8 cellular contexts compared by ENCODE assay signal in the genomic region with DNA sequence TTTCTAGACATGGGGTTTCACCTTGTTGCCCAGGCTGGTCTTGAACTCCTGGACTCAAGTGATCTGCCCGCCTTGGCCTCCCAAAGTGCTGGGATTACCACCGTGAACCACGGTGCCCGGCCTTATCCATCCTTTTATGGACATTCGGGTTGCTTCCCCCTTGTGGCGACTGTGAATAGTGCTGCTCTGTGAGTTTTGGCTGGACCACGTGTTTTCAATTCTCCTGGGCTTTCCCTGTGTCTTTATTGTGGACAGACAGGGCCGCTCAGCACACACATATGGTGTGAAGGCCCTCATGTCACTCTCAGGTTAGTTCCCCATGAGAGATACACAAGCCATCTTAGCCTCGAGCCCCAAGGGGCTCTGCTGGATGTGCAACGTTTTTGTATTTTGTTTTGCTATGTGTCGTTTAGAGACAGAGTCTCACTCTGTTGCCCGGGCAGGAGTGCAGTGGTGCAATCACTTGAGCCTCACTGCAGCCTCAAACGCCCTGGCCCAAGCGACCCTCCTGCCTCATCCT. TPM values are rescaled to one million over a fixed set of nuclear protein-coding genes. Genes with fewer than 3 reads are reported as not detected.
A peak's percentile ranks its signal among the peaks of the same experiment; 100 is the strongest.
DNase-seq lines count a peak whose midpoint lies in the region; ATAC-seq and TF ChIP-seq lines count a peak whose summit lies in the region.

No MANE protein-coding gene starts in this region.

- intact Hi-C loops in PC-9 (cut with micrococcal nuclease; ENCODE audit: unreplicated experiment) = no loop called here

- peak overlapping the region in 9 of 11 experiments; percentile 13 to 57 (median 27); a peak in 12 of 22 replicates for H3K27ac ChIP-seq in BLaER1 treated with 17β-estradiol and CSF1 and Interleukin-3, amounts not matched to agents 10 nM and 100 nM
- H3K27ac ChIP-seq in PC-9 = no peak overlapping the region
- H3K27ac ChIP-seq in fibroblast of lung (ENCODE audit: insufficient read depth, low read length) = no peak overlapping the region
- no peak overlapping the region for H3K27ac ChIP-seq in neural progenitor cell

- no peak overlapping the region for H2AFZ ChIP-seq in PC-9
- peak overlapping the region; percentile 31 for H2AFZ ChIP-seq in fibroblast of lung (ENCODE audit: low read length)
- H2AFZ ChIP-seq in neural progenitor cell (replicated peaks) = peak overlapping the region; percentile 72

- H3K9me3 ChIP-seq in BLaER1 treated with 17β-estradiol and CSF1 and Interleukin-3, amounts not matched to agents 10 nM and 100 nM (replicated peaks in 1 of 11) = no peaks in the 10 kb centered on the region
- H3K9me3 ChIP-seq in PC-9 (ENCODE audit: insufficient read depth, low read depth) (no peaks in the 10 kb centered on the region), fibroblast of lung (ENCODE audit: control insufficient read depth, insufficient read depth, low read depth, low read length) (no peaks in the 10 kb centered on the region), neural progenitor cell (ENCODE audit: low read depth) (no peaks in the 10 kb centered on the region)

- H3K79me2 ChIP-seq in PC-9 (ENCODE audit: low read depth) (no peaks in the 10 kb centered on the region), fibroblast of lung (ENCODE audit: control insufficient read depth, insufficient read depth, low read length) (no peaks in the 10 kb centered on the region), neural progenitor cell (ENCODE audit: low read depth) (no peaks in the 10 kb centered on the region)

- no peak overlapping the region for H3K27ac Mint-ChIP-seq in neural progenitor cell
- peak overlapping the region; percentile 40 for H3K27ac Mint-ChIP-seq in stimulated activated naive CD8-positive, alpha-beta T cell treated with anti-CD3 and anti-CD28 coated beads, Interleukin-15, Interleukin-2, amounts not matched to agents 100 ng/mL and 50 ng/mL, for 24 hours

- H3K4me3 ChIP-seq in BLaER1 treated with 17β-estradiol and CSF1 and Interleukin-3, amounts not matched to agents 10 nM and 100 nM = no peak overlapping the region
- H3K4me3 ChIP-seq in PC-9 = no peak overlapping the region
- no peak overlapping the region for H3K4me3 ChIP-seq in fibroblast of lung (replicated peaks in 1 of 4; ENCODE audit: control extremely low read depth in 1 of 4, insufficient read depth in 1 of 4, low read depth in 3 of 4, low read length in 4 of 4)
- H3K4me3 ChIP-seq in neural progenitor cell = no peak overlapping the region

- H3K4me1 Mint-ChIP-seq in activated T-cell treated with anti-CD3 and anti-CD28 coated beads, Interleukin-2, amount 50 U/mL, for 4 hours (ENCODE audit: low read depth) = peaks cover 35% of the 10 kb centered on the region
- peaks cover 6% of the 10 kb centered on the region for H3K4me1 Mint-ChIP-seq in neural progenitor cell
- H3K4me1 Mint-ChIP-seq in stimulated activated naive CD8-positive, alpha-beta T cell treated with anti-CD3 and anti-CD28 coated beads, Interleukin-15, Interleukin-2, amounts not matched to agents 100 ng/mL and 50 ng/mL, for 24 hours (ENCODE audit: low read depth) = peaks cover 27% of the 10 kb centered on the region

- H3K4me1 ChIP-seq in BLaER1 treated with 17β-estradiol and CSF1 and Interleukin-3, amounts not matched to agents 10 nM and 100 nM = peaks cover 61 to 74% (median 68%) of the 10 kb centered on the region in 10 experiments
- H3K4me1 ChIP-seq in PC-9 (replicated peaks; ENCODE audit: insufficient read depth) (peaks cover 10% of the 10 kb centered on the region; the same call in 1 of the 2 replicates), fibroblast of lung (ENCODE audit: control insufficient read depth, extremely low read depth, insufficient read depth, low read length) (peaks cover 4% of the 10 kb centered on the region), neural progenitor cell (no peaks in the 10 kb centered on the region)

- H3K9me3 Mint-ChIP-seq in activated T-cell treated with anti-CD3 and anti-CD28 coated beads, Interleukin-2, amount 50 U/mL, for 4 hours = no peaks in the 10 kb centered on the region
- H3K9me3 Mint-ChIP-seq in neural progenitor cell = no peaks in the 10 kb centered on the region
- no peaks in the 10 kb centered on the region for H3K9me3 Mint-ChIP-seq in stimulated activated naive CD8-positive, alpha-beta T cell treated with anti-CD3 and anti-CD28 coated beads, Interleukin-15, Interleukin-2, amounts not matched to agents 100 ng/mL and 50 ng/mL, for 24 hours

- peaks cover 5% of the 10 kb centered on the region for H3K36me3 Mint-ChIP-seq in activated T-cell treated with anti-CD3 and anti-CD28 coated beads, Interleukin-2, amount 50 U/mL, for 4 hours (ENCODE audit: insufficient read depth)
- H3K36me3 Mint-ChIP-seq in neural progenitor cell = peaks cover 6% of the 10 kb centered on the region
- H3K36me3 Mint-ChIP-seq in stimulated activated naive CD8-positive, alpha-beta T cell treated with anti-CD3 and anti-CD28 coated beads, Interleukin-15, Interleukin-2, amounts not matched to agents 100 ng/mL and 50 ng/mL, for 24 hours (ENCODE audit: low read depth) = peaks cover 3% of the 10 kb centered on the region

- peak overlapping the region; percentile 26 to 63 (median 48) for H3K4me2 ChIP-seq in BLaER1 treated with 17β-estradiol and CSF1 and Interleukin-3, amounts not matched to agents 10 nM and 100 nM
- no peak overlapping the region for H3K4me2 ChIP-seq in PC-9
- H3K4me2 ChIP-seq in fibroblast of lung (ENCODE audit: extremely low read depth, insufficient read depth, low read length) = peak overlapping the region; percentile 23
- no peak overlapping the region for H3K4me2 ChIP-seq in neural progenitor cell

- H3F3A ChIP-seq in PC-9 (ENCODE audit: insufficient read depth, low read depth) (peaks cover 35% of the 10 kb centered on the region; the same call in 1 of the 2 replicates), neural progenitor cell (ENCODE audit: low read depth) (peaks cover 17% of the 10 kb centered on the region)

- peaks cover 0 to 14% (median 3%) of the 10 kb centered on the region in 11 experiments; a peak in 5 of 22 replicates for H4K20me1 ChIP-seq in BLaER1 treated with 17β-estradiol and CSF1 and Interleukin-3, amounts not matched to agents 10 nM and 100 nM
- no peaks in the 10 kb centered on the region for H4K20me1 ChIP-seq in PC-9 (ENCODE audit: insufficient read depth)
- H4K20me1 ChIP-seq in fibroblast of lung (ENCODE audit: control insufficient read depth, extremely low read depth, insufficient read depth, low read length) = no peaks in the 10 kb centered on the region
- H4K20me1 ChIP-seq in neural progenitor cell (ENCODE audit: low read depth) = no peaks in the 10 kb centered on the region

- TF ChIP-seq CTCF in PC-9 (conservative IDR thresholded peaks at IDR 0.05) (peak; percentile 92), fibroblast of lung (conservative IDR thresholded peaks at IDR 0.05 in 1 of 2, IDR thresholded peaks at IDR 0.05 in 1 of 2; ENCODE audit: low read depth in 1 of 2, low read length in 2 of 2) (peak; percentile 79 to 86), neural progenitor cell (IDR thresholded peaks at IDR 0.05) (peak; percentile 79)

- H3K27me3 ChIP-seq in BLaER1 treated with 17β-estradiol and CSF1 and Interleukin-3, amounts not matched to agents 10 nM and 100 nM = no peaks in the 10 kb centered on the region
- H3K27me3 ChIP-seq in PC-9 (ENCODE audit: insufficient read depth, low read depth) = no peaks in the 10 kb centered on the region
- H3K27me3 ChIP-seq in fibroblast of lung (ENCODE audit: control insufficient read depth, insufficient read depth, low read length) = no peaks in the 10 kb centered on the region
- H3K27me3 ChIP-seq in neural progenitor cell = no peaks in the 10 kb centered on the region

- H3K9ac ChIP-seq in BLaER1 treated with 17β-estradiol and CSF1 and Interleukin-3, amounts not matched to agents 10 nM and 100 nM = peak overlapping the region in 6 of 11 experiments; percentile 1 to 36 (median 16); a peak in 6 of 22 replicates
- H3K9ac ChIP-seq in fibroblast of lung (ENCODE audit: insufficient read depth, low read length) (no peak overlapping the region), neural progenitor cell (no peak overlapping the region)

- POLR2A ChIA-PET in PC-9 (lab: Charles Lee; ENCODE audit: unreplicated experiment) = no interaction called here

- H3K9me2 ChIP-seq in PC-9 (ENCODE audit: insufficient read depth) = no peaks in the 10 kb centered on the region

- H3K36me3 ChIP-seq in BLaER1 treated with 17β-estradiol and CSF1 and Interleukin-3, amounts not matched to agents 10 nM and 100 nM = peaks cover 12 to 35% (median 20%) of the 10 kb centered on the region in 11 experiments
- H3K36me3 ChIP-seq in PC-9 (ENCODE audit: low read depth) (no peaks in the 10 kb centered on the region), fibroblast of lung (ENCODE audit: control insufficient read depth, insufficient read depth, low read length) (peaks cover 5% of the 10 kb centered on the region), neural progenitor cell (no peaks in the 10 kb centered on the region)

- no TSS peak for BruUV-seq in PC-9 (replicated peaks; lab: Mats Ljungman, UMichigan)

- peak; percentile 52 for DNase-seq in KG1 (lab: John Stamatoyannopoulos, UW)
- peak; percentile 61 to 72 for DNase-seq in PC-9
- DNase-seq in activated T-cell treated with anti-CD3 and anti-CD28 coated beads, Interleukin-2, amount 50 U/mL, for 4 hours = peak; percentile 58
- peak; percentile 69 to 85 for DNase-seq in fibroblast of lung (ENCODE audit: low read depth in 2 of 2)
- peak; percentile 85 for DNase-seq in neural progenitor cell (ENCODE audit: low spot score)

- CTCF ChIA-PET in PC-9 (lab: Charles Lee) = interaction anchor here (0.6 kb wide), 1 partner anchor 194 kb away, joined by 3 read pairs; no protein-coding TSS in a partner anchor

- H3K27me3 Mint-ChIP-seq in activated T-cell treated with anti-CD3 and anti-CD28 coated beads, Interleukin-2, amount 50 U/mL, for 4 hours (ENCODE audit: low read depth) = no peaks in the 10 kb centered on the region
- H3K27me3 Mint-ChIP-seq in neural progenitor cell (ENCODE audit: insufficient read depth, low read depth) = no peaks in the 10 kb centered on the region
- H3K27me3 Mint-ChIP-seq in stimulated activated naive CD8-positive, alpha-beta T cell treated with anti-CD3 and anti-CD28 coated beads, Interleukin-15, Interleukin-2, amounts not matched to agents 100 ng/mL and 50 ng/mL, for 24 hours = no peaks in the 10 kb centered on the region

- H3K4me3 Mint-ChIP-seq in activated T-cell treated with anti-CD3 and anti-CD28 coated beads, Interleukin-2, amount 50 U/mL, for 4 hours = peak overlapping the region; percentile 8
- no peak overlapping the region for H3K4me3 Mint-ChIP-seq in neural progenitor cell
- no peak overlapping the region for H3K4me3 Mint-ChIP-seq in stimulated activated naive CD8-positive, alpha-beta T cell treated with anti-CD3 and anti-CD28 coated beads, Interleukin-15, Interleukin-2, amounts not matched to agents 100 ng/mL and 50 ng/mL, for 24 hours

- peak; percentile 72 for ATAC-seq in GM19351 (IDR thresholded peaks at IDR 0.05; ENCODE audit: unreplicated experiment)
- peak; percentile 81 to 85 for ATAC-seq in activated T-cell treated with anti-CD3 and anti-CD28 coated beads, Interleukin-2, amount 50 U/mL, for 4 hours

RNA-seq across cellular contexts. Expression of gene MAU2, which starts 40.5 kb away (rescaled TPM):
- total RNA-seq in PC-9 (2021) (46.1 and 55.2 TPM in 2 replicates), fibroblast of lung (21.1 and 29.4 TPM in 2 replicates), neural progenitor cell (ENCODE audit: low replicate concordance) (35.0 and 47.3 TPM in 2 replicates)
- 10 to 100 TPM; 59.2 to 63.6 (median 62.8) TPM for total RNA-seq in activated T-cell treated with anti-CD3 and anti-CD28 coated beads, Interleukin-2, amount 50 U/mL, for 4 hours
- polyA plus RNA-seq in fibroblast of lung = 11.1 TPM in 2 replicates
- polyA plus RNA-seq in fibroblast of lung (2012) = 15.2 and 16.4 TPM in 2 replicates
- 58.4 and 98.0 TPM in 2 replicates for polyA minus RNA-seq in fibroblast of lung (ENCODE audit: low replicate concordance)

RNA-seq across cellular contexts. Expression of gene SUGP1, which starts 40.8 kb away (rescaled TPM):
- total RNA-seq in PC-9 (2021) (39.9 and 56.7 TPM in 2 replicates), fibroblast of lung (15.7 and 27.7 TPM in 2 replicates), neural progenitor cell (ENCODE audit: low replicate concordance) (46.1 and 46.9 TPM in 2 replicates)
- 10 to 100 TPM; 54.8 to 61.8 (median 61.3) TPM for total RNA-seq in activated T-cell treated with anti-CD3 and anti-CD28 coated beads, Interleukin-2, amount 50 U/mL, for 4 hours
- polyA plus RNA-seq in fibroblast of lung = 17.3 and 25.2 TPM in 2 replicates
- polyA plus RNA-seq in fibroblast of lung (2012) = 33.5 and 40.2 TPM in 2 replicates
- polyA minus RNA-seq in fibroblast of lung (ENCODE audit: low replicate concordance) = 18.1 and 22.0 TPM in 2 replicates

RNA-seq across cellular contexts. Expression of gene GATAD2A, which starts 44.3 kb away (rescaled TPM):
- total RNA-seq in PC-9 (2021) = 97.8 and 129 TPM in 2 replicates
- total RNA-seq in activated T-cell treated with anti-CD3 and anti-CD28 coated beads, Interleukin-2, amount 50 U/mL, for 4 hours = 100 to 1,000 TPM; 187 to 240 (median 205) TPM
- total RNA-seq in fibroblast of lung = 28.8 and 31.7 TPM in 2 replicates
- 63.5 and 77.2 TPM in 2 replicates for polyA plus RNA-seq in fibroblast of lung
- 53.2 and 57.9 TPM in 2 replicates for polyA plus RNA-seq in fibroblast of lung (2012)
- 21.8 and 31.1 TPM in 2 replicates for polyA minus RNA-seq in fibroblast of lung (ENCODE audit: low replicate concordance)
- total RNA-seq in neural progenitor cell (ENCODE audit: low replicate concordance) = 37.9 and 49.8 TPM in 2 replicates

Comparison
In these comparisons a context has a peak if more than half of its experiments do, and no peak if none do; other contexts are left out.
1. H3K27ac ChIP-seq: peak in BLaER1 treated with 17β-estradiol and CSF1 and Interleukin-3, amounts not matched to agents 10 nM and 100 nM (9 of 11); none in PC-9 (single experiment), fibroblast of lung (single experiment) and neural progenitor cell (single experiment).
2. H3K4me2 ChIP-seq: peak in BLaER1 treated with 17β-estradiol and CSF1 and Interleukin-3, amounts not matched to agents 10 nM and 100 nM (11 of 11) and fibroblast of lung (single experiment); none in PC-9 (single experiment) and neural progenitor cell (single experiment).
3. H3K9ac ChIP-seq: peak in BLaER1 treated with 17β-estradiol and CSF1 and Interleukin-3, amounts not matched to agents 10 nM and 100 nM (6 of 11); none in fibroblast of lung (single experiment) and neural progenitor cell (single experiment).
4. Peak in every context shown above with its lines, with median percentiles within 50 percentile points of each other: DNase-seq and CTCF ChIP-seq.